ENCODE assay signal across 23 cellular contexts in genomic region chr14:52155656-52156213, GRCh38.
"Had no signal": no experiment of that assay in that cellular context is flagged by ENCODE, and none has a peak within 500 bp of the region (broad histone marks: within the 10 kb centered on the region; RNA-seq: fewer than 3 reads in every experiment).

No MANE protein-coding gene starts in this region.

- H3K27me3 Mint-ChIP-seq: activated T-helper 17 cell treated with anti-CD3 and anti-CD28 coated beads, Interleukin-2, amount 50 U/mL, for 72 hours; T-helper 17 cell had no signal

- H3K9me3 Mint-ChIP-seq: activated naive CD4-positive, alpha-beta T cell treated with anti-CD3 and anti-CD28 coated beads for 36 hours; activated T-helper 17 cell treated with anti-CD3 and anti-CD28 coated beads, Interleukin-2, amount 50 U/mL, for 72 hours had no signal

- H3K4me1 Mint-ChIP-seq: WTC11 had no signal

- H3K27me3 ChIP-seq: brain microvascular endothelial cell, cardiac muscle cell had no signal

- H3K27ac Mint-ChIP-seq: activated naive CD4-positive, alpha-beta T cell treated with anti-CD3 and anti-CD28 coated beads for 36 hours; WTC11 had no signal

- DNase-seq: activated CD4-positive, alpha-beta T cell treated with anti-CD3 and anti-CD28 coated beads for 48 hours; activated CD4-positive, alpha-beta T cell treated with anti-CD3 and anti-CD28 coated beads, Interleukin-2, amount 50 U/mL, for 4 hours; activated CD4-positive, CD25-positive, alpha-beta regulatory T cell treated with anti-CD3 and anti-CD28 coated beads, Interleukin-2, amount 50 U/mL, for 72 hours; activated gamma-delta T cell; activated naive CD4-positive, alpha-beta T cell treated with anti-CD3 and anti-CD28 coated beads for 36 hours; activated T-cell treated with anti-CD3 and anti-CD28 coated beads for 4 hours; activated T-cell treated with anti-CD3 and anti-CD28 coated beads, Interleukin-2, amount 50 U/mL, for 48 hours; brain microvascular endothelial cell; KBM-7; NCI-H1048; NCI-H146; NCI-H187 treated with DMSO at 0.1 percent for 48 hours; NCI-H2081 treated with DMSO at 0.1 percent for 48 hours; NCI-H446; NCI-H524; PC-3; SHP77 treated with DMSO at 0.1 percent for 48 hours; T-helper 17 cell; T-helper 9 cell had no signal

- FAIRE-seq: RCC 7860 had no signal

- H3K36me3 Mint-ChIP-seq: WTC11 had no signal

- H3K4me3 Mint-ChIP-seq: activated naive CD4-positive, alpha-beta T cell treated with anti-CD3 and anti-CD28 coated beads for 36 hours; WTC11 had no signal

- ATAC-seq: PC-3, WTC11 had no signal

- H3K27ac ChIP-seq: brain microvascular endothelial cell, cardiac muscle cell had no signal
